ENCODE assay signal across 1 cellular context in the genomic region with DNA sequence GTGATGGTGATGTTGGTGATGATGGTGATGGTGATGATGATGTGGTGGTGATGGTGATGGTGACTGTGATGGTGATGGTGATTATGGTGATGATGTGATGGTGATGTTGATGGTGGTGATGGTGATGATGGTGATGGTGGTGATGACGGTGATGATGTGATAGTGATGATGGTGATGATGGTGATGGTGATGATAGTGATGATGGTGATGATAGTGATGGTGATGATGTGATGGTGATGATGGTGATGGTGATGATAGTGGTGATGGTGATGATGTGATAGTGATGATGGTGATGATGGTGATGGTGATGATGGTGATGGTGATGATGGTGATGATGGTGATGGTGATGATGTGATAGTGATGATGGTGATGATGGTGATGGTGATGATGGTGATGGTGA. TPM values are rescaled to one million over a fixed set of nuclear protein-coding genes. Genes with fewer than 3 reads are reported as not detected.
"Had no signal": no experiment of that assay in that cellular context is flagged by ENCODE, and none has a peak within 500 bp of the region (broad histone marks: within the 10 kb centered on the region; RNA-seq: fewer than 3 reads in every experiment).

No MANE protein-coding gene starts in this region.

RNA-seq across cellular contexts. Expression of a gene that starts 14.7 kb away (rescaled TPM):
- total RNA-seq: suprapubic skin had no signal
